18 cellular contexts compared by ENCODE assay signal in the genomic region with DNA sequence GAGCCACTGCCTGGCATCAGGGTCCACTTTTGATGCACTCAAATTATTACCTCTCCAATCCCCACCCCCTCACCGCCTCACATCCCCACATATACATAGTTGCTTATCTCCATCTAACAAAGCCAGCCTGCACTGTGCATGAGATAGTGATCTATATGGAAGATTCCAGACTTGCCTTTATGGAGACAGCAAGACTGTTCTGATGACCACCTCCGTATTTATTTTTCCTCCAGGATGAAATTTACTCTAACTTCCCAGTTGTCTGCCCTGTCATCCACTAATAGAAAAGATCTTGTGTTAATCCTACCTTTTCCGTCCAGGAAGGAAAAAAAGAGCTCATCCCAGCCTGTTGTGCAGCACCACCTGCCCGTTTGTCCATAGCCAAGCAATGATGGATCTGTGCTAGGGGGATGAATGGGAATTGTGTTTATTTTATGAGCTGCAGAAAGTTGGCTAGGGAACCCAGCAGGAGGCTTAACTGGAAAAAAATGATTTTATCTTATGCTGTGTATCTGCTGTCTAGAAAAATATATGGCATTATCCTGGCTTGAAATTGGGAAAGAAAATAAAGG.
DNase-seq lines count a peak whose midpoint lies in the region; ATAC-seq lines count a peak whose summit lies in the region.
"Had no signal": no experiment of that assay in that cellular context is flagged by ENCODE, and none has a peak within 500 bp of the region (broad histone marks: within the 10 kb centered on the region; RNA-seq: fewer than 3 reads in every experiment).

No MANE protein-coding gene starts in this region.

- no peaks in the 10 kb centered on the region for H3K4me1 ChIP-seq in right cardiac atrium (ENCODE audit: control insufficient read depth, insufficient read depth, low read length)
- H3K4me1 ChIP-seq: prostate gland, upper lobe of right lung had no signal

- no peak for DNase-seq in activated naive CD8-positive, alpha-beta T cell treated with anti-CD3 and anti-CD28 coated beads for 36 hours
- DNase-seq in NCI-H69 (lab: John Stamatoyannopoulos, UW) (peak; percentile 89), posterior cingulate gyrus (no peak), right cardiac atrium (no peak)
- DNase-seq in effector memory CD8-positive, alpha-beta T cell: no peak
- DNase-seq: activated CD4-positive, alpha-beta memory T cell treated with anti-CD3 and anti-CD28 coated beads for 36 hours; activated naive CD4-positive, alpha-beta T cell treated with anti-CD3 and anti-CD28 coated beads, Interleukin-2, amount 10 ng/mL, durations not matched to agents 7 days and 5 days; cerebellar nuclear complex; heart right ventricle; KG1; left lung; T-helper 9 cell; upper lobe of right lung had no signal

- H3K4me3 ChIP-seq in right cardiac atrium (ENCODE audit: low read length): no peak overlapping the region
- H3K4me3 ChIP-seq: heart right ventricle, left lung, prostate gland, upper lobe of right lung had no signal

- peaks cover 63% of the 10 kb centered on the region for H3K4me1 Mint-ChIP-seq in activated naive CD8-positive, alpha-beta T cell (ENCODE audit: low read depth)
- peaks cover 42% of the 10 kb centered on the region for H3K4me1 Mint-ChIP-seq in activated naive CD8-positive, alpha-beta T cell treated with anti-CD3 and anti-CD28 coated beads for 36 hours
- H3K4me1 Mint-ChIP-seq in effector memory CD8-positive, alpha-beta T cell (ENCODE audit: low read depth in 2 of 2): peaks cover 37 to 38% of the 10 kb centered on the region in 2 donors
- H3K4me1 Mint-ChIP-seq: WTC11 had no signal

- no peaks in the 10 kb centered on the region for H3K9me3 Mint-ChIP-seq in activated naive CD8-positive, alpha-beta T cell (ENCODE audit: low read depth)
- no peaks in the 10 kb centered on the region for H3K9me3 Mint-ChIP-seq in activated naive CD8-positive, alpha-beta T cell treated with anti-CD3 and anti-CD28 coated beads for 36 hours
- H3K9me3 Mint-ChIP-seq in effector memory CD8-positive, alpha-beta T cell: no peaks in the 10 kb centered on the region
- H3K9me3 Mint-ChIP-seq: activated CD4-positive, alpha-beta memory T cell treated with anti-CD3 and anti-CD28 coated beads for 36 hours; activated naive CD4-positive, alpha-beta T cell treated with anti-CD3 and anti-CD28 coated beads, Interleukin-2, amount 10 ng/mL, durations not matched to agents 7 days and 5 days; WTC11 had no signal

- 93% methylated on average over 4 of the region's 4 CpGs for WGBS in right cardiac atrium

- peak overlapping the region; percentile 36 for H3K4me3 Mint-ChIP-seq in activated naive CD8-positive, alpha-beta T cell
- H3K4me3 Mint-ChIP-seq in activated naive CD8-positive, alpha-beta T cell treated with anti-CD3 and anti-CD28 coated beads for 36 hours: no peak overlapping the region
- peak overlapping the region; percentile 72 to 75 for H3K4me3 Mint-ChIP-seq in effector memory CD8-positive, alpha-beta T cell
- H3K4me3 Mint-ChIP-seq: activated CD4-positive, alpha-beta memory T cell treated with anti-CD3 and anti-CD28 coated beads for 36 hours; activated naive CD4-positive, alpha-beta T cell treated with anti-CD3 and anti-CD28 coated beads, Interleukin-2, amount 10 ng/mL, durations not matched to agents 7 days and 5 days; neural crest cell; WTC11 had no signal

- no peaks in the 10 kb centered on the region for H3K27me3 ChIP-seq in right cardiac atrium (ENCODE audit: control insufficient read depth, insufficient read depth)
- H3K27me3 ChIP-seq: heart right ventricle, left lung, upper lobe of right lung had no signal

- peak overlapping the region; percentile 61 for H3K27ac Mint-ChIP-seq in activated naive CD8-positive, alpha-beta T cell
- H3K27ac Mint-ChIP-seq in activated naive CD8-positive, alpha-beta T cell treated with anti-CD3 and anti-CD28 coated beads for 36 hours: no peak overlapping the region
- H3K27ac Mint-ChIP-seq in effector memory CD8-positive, alpha-beta T cell: peak overlapping the region; percentile 57 to 92
- H3K27ac Mint-ChIP-seq: activated CD4-positive, alpha-beta memory T cell treated with anti-CD3 and anti-CD28 coated beads for 36 hours; WTC11 had no signal

- H3K9me3 ChIP-seq in right cardiac atrium (ENCODE audit: control insufficient read depth, low read length): no peaks in the 10 kb centered on the region
- H3K9me3 ChIP-seq: heart right ventricle, left lung, prostate gland, upper lobe of right lung had no signal

- no peak overlapping the region for H3K27ac ChIP-seq in right cardiac atrium (ENCODE audit: low read length)
- H3K27ac ChIP-seq: left lung, prostate gland, upper lobe of right lung had no signal

- H3K27me3 Mint-ChIP-seq in activated naive CD8-positive, alpha-beta T cell: no peaks in the 10 kb centered on the region
- H3K27me3 Mint-ChIP-seq in activated naive CD8-positive, alpha-beta T cell treated with anti-CD3 and anti-CD28 coated beads for 36 hours: no peaks in the 10 kb centered on the region
- no peaks in the 10 kb centered on the region for H3K27me3 Mint-ChIP-seq in effector memory CD8-positive, alpha-beta T cell
- H3K27me3 Mint-ChIP-seq: activated CD4-positive, alpha-beta memory T cell treated with anti-CD3 and anti-CD28 coated beads for 36 hours had no signal

- ATAC-seq in effector memory CD8-positive, alpha-beta T cell (replicated peaks): peak; percentile 24
- no peak for ATAC-seq in HG02642 (IDR thresholded peaks at IDR 0.05; ENCODE audit: poor library complexity, unreplicated experiment)
- ATAC-seq in right cardiac atrium: no peak
- ATAC-seq: heart right ventricle, left lung, upper lobe of right lung, WTC11 had no signal

- intact Hi-C loops in posterior cingulate gyrus (cut with DNase I): no loop called here
- intact Hi-C loops in right cardiac atrium (cut with DNase I): no loop called here

- no peaks in the 10 kb centered on the region for H3K36me3 Mint-ChIP-seq in activated naive CD8-positive, alpha-beta T cell
- H3K36me3 Mint-ChIP-seq in activated naive CD8-positive, alpha-beta T cell treated with anti-CD3 and anti-CD28 coated beads for 36 hours: no peaks in the 10 kb centered on the region
- H3K36me3 Mint-ChIP-seq in effector memory CD8-positive, alpha-beta T cell (ENCODE audit: insufficient read depth): no peaks in the 10 kb centered on the region
- H3K36me3 Mint-ChIP-seq: activated CD4-positive, alpha-beta memory T cell treated with anti-CD3 and anti-CD28 coated beads for 36 hours; WTC11 had no signal
